20 cellular contexts compared by ENCODE assay signal in genomic region chr11:72233773-72234513, GRCh38. TPM values are rescaled to one million over a fixed set of nuclear protein-coding genes. Genes with fewer than 3 reads are reported as not detected.
DNase-seq lines count a peak whose midpoint lies in the region; ATAC-seq, FAIRE-seq and TF ChIP-seq lines count a peak whose summit lies in the region.
"Had no signal": no experiment of that assay in that cellular context is flagged by ENCODE, and none has a peak within 500 bp of the region (broad histone marks: within the 10 kb centered on the region; RNA-seq: fewer than 3 reads in every experiment).

No MANE protein-coding gene starts in this region.

- no peak overlapping the region for H3K4me3 ChIP-seq in testis
- H3K4me3 ChIP-seq: lung had no signal

- H3K27ac ChIP-seq in RWPE1 (peak overlapping the region; percentile 62), testis (no peak overlapping the region)

- intact Hi-C loops in testis (cut with DNase I; ENCODE audit: low total_unique reads), result no loop called here

- WGBS in testis, 2 donors, result 86 to 93% methylated on average over 7 to 8 of the region's 8 CpGs

- CTCF ChIA-PET in RWPE1 (lab: Yijun Ruan, JAX), result no interaction called here

- no peak for ATAC-seq in left lobe of liver
- ATAC-seq: activated naive CD4-positive, alpha-beta T cell treated with anti-CD3 and anti-CD28 coated beads, Interleukin-2, amount 50 U/mL, for 72 hours; HepG2; Right ventricle myocardium inferior had no signal

- H3K4me1 ChIP-seq in testis, result no peaks in the 10 kb centered on the region

- no peak for FAIRE-seq in frontal cortex (lab: Jason Lieb, UNC)
- FAIRE-seq: HepG2 had no signal

- H3K27me3 ChIP-seq in testis, result no peaks in the 10 kb centered on the region

- peak; percentile 21 for DNase-seq in activated effector memory CD4-positive, alpha-beta T cell treated with anti-CD3 and anti-CD28 coated beads, Interleukin-2, amount 50 U/mL, for 16 hours
- DNase-seq in activated effector memory CD4-positive, alpha-beta T cell treated with Interleukin-2 at 50 U/mL for 16 hours, result no peak
- DNase-seq in RWPE1 (ENCODE audit: low spot score) (no peak), left lobe of liver (ENCODE audit: low spot score) (peak; percentile 31), testis (peak; percentile 5), GM03348 (ENCODE audit: low spot score) (no peak), cortex of kidney (lab: John Stamatoyannopoulos, UW) (no peak), frontal cortex (ENCODE audit: low spot score in 2 of 2) (no peak)
- DNase-seq: ACHN; activated CD4-positive, CD25-positive, alpha-beta regulatory T cell; EL; NCI-H1930; stimulated activated CD4-positive, alpha-beta T cell treated with anti-CD3 and anti-CD28 coated beads, Interleukin-12 subunit alpha, Interleukin-12 subunit beta, amount 100 ng/mL, for 4 hours; stimulated activated naive CD4-positive, alpha-beta T cell had no signal

- no peaks in the 10 kb centered on the region for H3K36me3 ChIP-seq in testis (ENCODE audit: low read depth, missing control alignments)

- H3K9me3 ChIP-seq in testis, result no peaks in the 10 kb centered on the region

- TF ChIP-seq CTCF in RWPE1 (conservative IDR thresholded peaks at IDR 0.05; ENCODE audit: low read depth) (no peak), testis (IDR thresholded peaks at IDR 0.05) (no peak)

- POLR2A ChIA-PET in RWPE1 (lab: Yijun Ruan, JAX; ENCODE audit: low non-redundant PET), result no interaction called here

- no peak for TF ChIP-seq POLR2A in testis (IDR thresholded peaks at IDR 0.05)

RNA-seq across cellular contexts. Expression of gene INPPL1, which starts 9.4 kb away (rescaled TPM):
- total RNA-seq in left lobe of liver (56.3 TPM), testis (100 to 1,000 TPM; 120 to 132 TPM), frontal cortex (6.5 TPM)
- polyA plus RNA-seq in testis (ENCODE audit: insufficient read depth, low read depth, low replicate concordance), result 48.1 TPM

RNA-seq across cellular contexts. Expression of gene PHOX2A, which starts 10.0 kb away (rescaled TPM):
- total RNA-seq in left lobe of liver (not detected), testis (1 to 10 TPM; 1.3 to 2.0 TPM), frontal cortex (not detected)
- 1.6 TPM for polyA plus RNA-seq in testis (ENCODE audit: insufficient read depth, low read depth, low replicate concordance)
- total RNA-seq: activated naive CD4-positive, alpha-beta T cell treated with anti-CD3 and anti-CD28 coated beads, Interleukin-2, amount 50 U/mL, for 72 hours; dermis microvascular lymphatic vessel endothelial cell; HepG2; lung; NCI-H460; Right ventricle myocardium inferior had no signal
- polyA plus RNA-seq: HepG2, lung had no signal

RNA-seq across cellular contexts. Expression of gene FOLR2, which starts 17.3 kb away (rescaled TPM):
- total RNA-seq in left lobe of liver (5.8 TPM), testis (1 to 10 TPM; 1.3 to 8.7 TPM), frontal cortex (5.7 TPM)
- 37.3 TPM for polyA plus RNA-seq in testis (ENCODE audit: insufficient read depth, low read depth, low replicate concordance)
- total RNA-seq: activated naive CD4-positive, alpha-beta T cell treated with anti-CD3 and anti-CD28 coated beads, Interleukin-2, amount 50 U/mL, for 72 hours; dermis microvascular lymphatic vessel endothelial cell; HepG2; NCI-H460 had no signal

RNA-seq across cellular contexts. Expression of gene FOLR1, which starts 42.0 kb away (rescaled TPM):
- total RNA-seq in left lobe of liver (not detected), testis (1 to 10 TPM in 1 of 2 donors, not detected in 1; 1.2 TPM), frontal cortex (not detected)
- 3.7 TPM for polyA plus RNA-seq in testis (ENCODE audit: insufficient read depth, low read depth, low replicate concordance)
- total RNA-seq: activated naive CD4-positive, alpha-beta T cell treated with anti-CD3 and anti-CD28 coated beads, Interleukin-2, amount 50 U/mL, for 72 hours; dermis microvascular lymphatic vessel endothelial cell; HepG2; NCI-H460 had no signal

Comparison
In these comparisons a context has a peak if more than half of its experiments do, and no peak if none do; other contexts are left out.
1. DNase-seq: peak in activated effector memory CD4-positive, alpha-beta T cell treated with anti-CD3 and anti-CD28 coated beads, Interleukin-2, amount 50 U/mL, for 16 hours (single experiment), left lobe of liver (single experiment) and testis (single experiment); none in activated effector memory CD4-positive, alpha-beta T cell treated with Interleukin-2 at 50 U/mL for 16 hours (single experiment), RWPE1 (single experiment), GM03348 (single experiment), cortex of kidney (single experiment) and frontal cortex (0 of 2).